In the genomic region with DNA sequence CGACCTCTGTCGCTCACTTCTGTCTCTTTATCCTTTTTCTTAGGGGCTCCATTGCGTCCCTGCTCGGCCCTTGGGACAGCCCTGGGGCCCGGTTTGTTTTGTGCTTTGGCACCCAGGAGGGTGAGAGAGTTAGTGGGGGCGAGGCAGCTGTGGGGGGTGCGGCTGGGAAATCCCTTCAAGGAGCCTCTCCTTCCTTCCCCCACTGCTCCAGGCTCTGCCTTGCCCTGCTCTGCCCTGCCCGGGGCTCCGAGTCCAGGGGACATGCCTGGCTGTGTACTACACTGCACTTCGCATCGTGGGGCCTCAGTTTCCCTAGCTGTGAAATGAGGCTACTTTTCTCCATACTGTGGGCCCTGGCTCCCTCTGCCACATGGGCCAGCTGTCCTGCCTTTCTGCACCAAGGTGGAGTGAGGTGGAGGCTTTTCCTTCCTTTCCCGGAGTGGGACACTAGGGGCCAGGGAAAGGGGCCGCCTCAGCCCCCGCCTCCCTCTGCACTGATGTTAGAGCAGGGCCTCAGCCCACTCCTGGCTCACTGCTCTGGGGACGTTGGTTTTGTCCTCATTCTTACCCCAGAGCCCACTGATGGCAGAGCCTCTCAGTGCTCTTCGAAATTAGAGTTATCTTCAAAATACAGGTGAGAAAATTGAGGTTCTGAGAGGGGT, we compare ENCODE assay signal across 8 cellular contexts. TPM values are rescaled to one million over a fixed set of nuclear protein-coding genes. Genes with fewer than 3 reads are reported as not detected.
DNase-seq lines count a peak whose midpoint lies in the region; ATAC-seq and TF ChIP-seq lines count a peak whose summit lies in the region.

No MANE protein-coding gene starts in this region.

- no peak for TF ChIP-seq CTCF in AG09309 (IDR thresholded peaks at IDR 0.05; ENCODE audit: control insufficient read depth, insufficient read depth, low read depth, low read length, missing control alignments)
- TF ChIP-seq CTCF in coronary artery (IDR thresholded peaks at IDR 0.05), result no peak

- H3K9me3 Mint-ChIP-seq in naive B cell, result peaks cover 0 to 2% (median 0%) of the 10 kb centered on the region in 7 donors

- no peaks in the 10 kb centered on the region for H3K36me3 Mint-ChIP-seq in naive B cell

- H3K27me3 ChIP-seq in Karpas-422 (ENCODE audit: low read length), result no peaks in the 10 kb centered on the region

- DNase-seq in AG09309 (ENCODE audit: low read depth) (no peak), Karpas-422 (no peak), coronary artery (ENCODE audit: low spot score) (no peak), naive B cell (peak; percentile 11), NCI-H1105 treated with DMSO at 0.1 percent for 48 hours (lab: John Stamatoyannopoulos, UW) (no peak)
- no peak for DNase-seq in activated CD4-positive, CD25-positive, alpha-beta regulatory T cell treated with anti-CD3 and anti-CD28 coated beads, Interleukin-2, amount 50 U/mL, for 72 hours

- no peaks in the 10 kb centered on the region for H3K36me3 ChIP-seq in Karpas-422 (ENCODE audit: insufficient read depth, low read length)

- H3K4me3 ChIP-seq in AG09309 (ENCODE audit: control insufficient read depth, low read depth, low read length) (peak overlapping the region; percentile 65), Karpas-422 (ENCODE audit: low read length) (peak overlapping the region; percentile 87), coronary artery (peak overlapping the region; percentile 93)

- no peak overlapping the region for H2AFZ ChIP-seq in Karpas-422 (ENCODE audit: low read length)

- peak overlapping the region; percentile 40 to 89 (median 76) for H3K27ac Mint-ChIP-seq in naive B cell

- no peaks in the 10 kb centered on the region for H3K9me3 ChIP-seq in Karpas-422 (ENCODE audit: low read length)

- ATAC-seq in naive B cell (ENCODE audit: low read depth in 2 of 2) (no peak), GM21515 (IDR thresholded peaks at IDR 0.05; ENCODE audit: unreplicated experiment) (no peak), HG02798 (IDR thresholded peaks at IDR 0.05; ENCODE audit: poor library complexity, unreplicated experiment) (no peak)

- no peaks in the 10 kb centered on the region for H3K9me2 ChIP-seq in Karpas-422 (replicated peaks; ENCODE audit: insufficient read depth, low read length)

- peaks cover 12 to 30% (median 22%) of the 10 kb centered on the region in 3 donors for H3K4me1 Mint-ChIP-seq in naive B cell

- H4K20me1 ChIP-seq in Karpas-422 (ENCODE audit: insufficient read depth, low read depth, low read length), result peaks cover 7% of the 10 kb centered on the region; the same call in 1 of the 2 replicates

- peak overlapping the region; percentile 89 for H3K9ac ChIP-seq in Karpas-422 (ENCODE audit: low read length)

- H3K4me1 ChIP-seq in Karpas-422 (ENCODE audit: low read length), result peaks cover 13% of the 10 kb centered on the region

- H3K4me2 ChIP-seq in Karpas-422 (ENCODE audit: low read depth, low read length, poor library complexity, severe bottlenecking), result peak overlapping the region; percentile 79

- H3K4me3 Mint-ChIP-seq in naive B cell, result peak overlapping the region; percentile 81 to 95 (median 92)

- no peaks in the 10 kb centered on the region for H3K27me3 Mint-ChIP-seq in naive B cell

- H3K27ac ChIP-seq in Karpas-422 (ENCODE audit: low read length) (no peak overlapping the region), coronary artery (peak overlapping the region; percentile 24 to 91)

- peaks cover 4% of the 10 kb centered on the region; the same call in 1 of the 2 replicates for H3K79me2 ChIP-seq in Karpas-422 (ENCODE audit: low read length)

RNA-seq across cellular contexts. Expression of a gene that starts 1.0 kb away (rescaled TPM):
- total RNA-seq in Karpas-422 (2014; rRNA removed; shearing (Covaris generic); ENCODE audit: low replicate concordance), result 12.0 and 12.1 TPM in 2 replicates
- polyA plus RNA-seq in naive B cell (ENCODE audit: low read depth in 6 of 6), result 1 to 10 TPM in 2 of 6 donors, under 1 TPM in 3, not detected in 1; 0.38 to 1.4 (median 0.86) TPM

RNA-seq across cellular contexts. Expression of a gene that starts 32.1 kb away (rescaled TPM):
- 128 and 166 TPM in 2 replicates for total RNA-seq in Karpas-422 (2014; rRNA removed; shearing (Covaris generic); ENCODE audit: low replicate concordance)
- polyA plus RNA-seq in naive B cell (ENCODE audit: low read depth in 6 of 6), result 100 to 1,000 TPM in 3 of 6 donors, 10 to 100 TPM in 3; 80.0 to 169 (median 98.4) TPM

RNA-seq across cellular contexts. Expression of a gene that starts 34.0 kb away (rescaled TPM):
- total RNA-seq in Karpas-422 (2014; rRNA removed; shearing (Covaris generic); ENCODE audit: low replicate concordance), result 4.5 and 14.2 TPM in 2 replicates
- 10 to 100 TPM in 3 of 6 donors, 1 to 10 TPM in 3; 3.2 to 13.8 (median 9.9) TPM for polyA plus RNA-seq in naive B cell (ENCODE audit: low read depth in 6 of 6)

RNA-seq across cellular contexts. Expression of a gene that starts 42.8 kb away (rescaled TPM):
- total RNA-seq in Karpas-422 (2014; rRNA removed; shearing (Covaris generic); ENCODE audit: low replicate concordance), result 124 and 145 TPM in 2 replicates
- polyA plus RNA-seq in naive B cell (ENCODE audit: low read depth in 6 of 6), result 100 to 1,000 TPM; 124 to 169 (median 146) TPM
